In genomic region chr19:33255781-33256180, GRCh38 we compare ENCODE assay signal across 10 cellular contexts. TPM values are rescaled to one million over a fixed set of nuclear protein-coding genes. Genes with fewer than 3 reads are reported as not detected.
"Had no signal": no experiment of that assay in that cellular context is flagged by ENCODE, and none has a peak within 500 bp of the region (broad histone marks: within the 10 kb centered on the region; RNA-seq: fewer than 3 reads in every experiment).

No MANE protein-coding gene starts in this region.

- H3K4me2 ChIP-seq: GM23338 had no signal

- DNase-seq: H9, HCEC 1CT, HFFc6, IMR-90 had no signal

- H3K4me3 Mint-ChIP-seq: GM23338, H9, HFFc6 had no signal

- H3K27ac Mint-ChIP-seq: GM23338, H9, HFFc6 had no signal

- FAIRE-seq: H1, H54, HTR-8/SVneo, K562 had no signal

- H3K4me3 ChIP-seq: GM23338, K562 had no signal

- H2AFZ ChIP-seq: GM23338 had no signal

RNA-seq across cellular contexts. Expression of gene SLC7A10, which starts 30.1 kb away (rescaled TPM):
- total RNA-seq: HFFc6, HT-29, IMR-90, K562 had no signal
- polyA plus RNA-seq: IMR-90 had no signal
